ENCODE assay signal across 1 cellular context in the genomic region with DNA sequence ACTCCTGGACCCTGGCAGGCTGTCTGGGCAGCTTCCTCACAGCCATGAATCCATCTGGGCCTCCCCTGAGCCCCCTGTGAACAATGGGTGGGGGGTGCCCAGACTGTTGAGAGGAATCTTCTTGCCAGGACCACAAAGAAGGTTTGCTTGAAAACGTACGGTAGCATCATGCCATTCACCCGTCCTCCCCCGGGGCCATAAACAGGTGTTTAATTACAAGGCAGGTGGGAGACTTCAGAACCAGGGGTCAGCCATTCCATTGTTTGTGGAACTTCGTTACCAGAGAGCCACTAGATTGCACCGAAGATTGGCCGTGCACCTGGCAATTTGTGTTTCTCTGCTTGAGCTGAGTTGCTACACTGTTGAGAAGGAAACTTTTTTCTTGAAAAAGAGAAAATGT.
TF ChIP-seq lines count a peak whose summit lies in the region.

No MANE protein-coding gene starts in this region.

TF ChIP-seq in SK-N-SH treated with all-trans-retinoic acid at 6 μM for 48 hours, 23 proteins besides CTCF, POLR2A, EP300 and RAD21 (continued from another document):
- TF ChIP-seq, protein P1, sequence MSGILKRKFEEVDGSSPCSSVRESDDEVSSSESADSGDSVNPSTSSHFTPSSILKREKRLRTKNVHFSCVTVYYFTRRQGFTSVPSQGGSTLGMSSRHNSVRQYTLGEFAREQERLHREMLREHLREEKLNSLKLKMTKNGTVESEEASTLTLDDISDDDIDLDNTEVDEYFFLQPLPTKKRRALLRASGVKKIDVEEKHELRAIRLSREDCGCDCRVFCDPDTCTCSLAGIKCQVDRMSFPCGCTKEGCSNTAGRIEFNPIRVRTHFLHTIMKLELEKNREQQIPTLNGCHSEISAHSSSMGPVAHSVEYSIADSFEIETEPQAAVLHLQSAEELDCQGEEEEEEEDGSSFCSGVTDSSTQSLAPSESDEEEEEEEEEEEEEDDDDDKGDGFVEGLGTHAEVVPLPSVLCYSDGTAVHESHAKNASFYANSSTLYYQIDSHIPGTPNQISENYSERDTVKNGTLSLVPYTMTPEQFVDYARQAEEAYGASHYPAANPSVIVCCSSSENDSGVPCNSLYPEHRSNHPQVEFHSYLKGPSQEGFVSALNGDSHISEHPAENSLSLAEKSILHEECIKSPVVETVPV (CRISPR knock-in tag; IDR thresholded peaks at IDR 0.05) = no peak
- no peak for TF ChIP-seq ZNF8 (CRISPR knock-in tag; IDR thresholded peaks at IDR 0.05)
